Comparison of ENCODE assay signal across 10 cellular contexts in genomic region chr4:120664851-120665250, GRCh38.
"Had no signal": no experiment of that assay in that cellular context is flagged by ENCODE, and none has a peak within 500 bp of the region (broad histone marks: within the 10 kb centered on the region; RNA-seq: fewer than 3 reads in every experiment).

No MANE protein-coding gene starts in this region.

- H3K4me3 ChIP-seq: GM23248, HAP-1, K562 had no signal

- H3K9me3 ChIP-seq: HAP-1 had no signal

- H3K36me3 ChIP-seq: HAP-1 had no signal

- H3K27ac ChIP-seq: GM23248, HL-60 had no signal

- ATAC-seq: HCT116, K562 had no signal

- DNase-seq: GM23248, GOT3, H7, HFFc6, IMR-90, KG1 had no signal
